Comparison of ENCODE assay signal across 1 cellular context in genomic region chr20:62876826-62877728, GRCh38.
TF ChIP-seq lines count a peak whose summit lies in the region.

No MANE protein-coding gene starts in this region.

TF ChIP-seq in HepG2, 621 proteins besides CTCF, POLR2A, EP300 and RAD21 (continued from another document and continues in another):
- TF ChIP-seq ZNF407 (CRISPR knock-in tag; IDR thresholded peaks at IDR 0.05; ENCODE audit: not compliant biosample characterization) (no peak), NONO (IDR thresholded peaks at IDR 0.05) (no peak), NONO (CRISPR knock-in tag; conservative IDR thresholded peaks at IDR 0.05) (0 out of 2 replicates have a peak, but pooled peaks have one; percentile 43), ZNF780A (CRISPR knock-in tag; IDR thresholded peaks at IDR 0.05) (no peak), ATRX (CRISPR knock-in tag; IDR thresholded peaks at IDR 0.05; ENCODE audit: borderline replicate concordance) (no peak), ZFP37 (CRISPR knock-in tag; IDR thresholded peaks at IDR 0.05; ENCODE audit: borderline replicate concordance) (no peak), ZBTB7B (CRISPR knock-in tag; IDR thresholded peaks at IDR 0.05) (peak; percentile 57), ZNF18 (CRISPR knock-in tag; IDR thresholded peaks at IDR 0.05; ENCODE audit: insufficient replicate concordance) (no peak), ZNF3 (CRISPR knock-in tag; IDR thresholded peaks at IDR 0.05) (no peak), TEAD2 (CRISPR knock-in tag; IDR thresholded peaks at IDR 0.05) (no peak), IKZF4 (CRISPR knock-in tag; IDR thresholded peaks at IDR 0.05; ENCODE audit: borderline replicate concordance, low read depth, not compliant biosample characterization) (peak; percentile 74), ZNF343 (CRISPR knock-in tag; IDR thresholded peaks at IDR 0.05) (no peak), FOXJ3 (CRISPR knock-in tag; IDR thresholded peaks at IDR 0.05; ENCODE audit: borderline replicate concordance) (no peak), SKI (IDR thresholded peaks at IDR 0.05; ENCODE audit: partially characterized antibody) (no peak), HIC2 (CRISPR knock-in tag; IDR thresholded peaks at IDR 0.05; ENCODE audit: low read depth) (0 out of 2 replicates have a peak, but pooled peaks have one; percentile 34), GABPB1 (CRISPR knock-in tag; IDR thresholded peaks at IDR 0.05) (peak; percentile 59; the same call in 1 of the 2 replicates), ZNF800 (CRISPR knock-in tag; IDR thresholded peaks at IDR 0.05) (no peak), BRD4 (CRISPR knock-in tag; IDR thresholded peaks at IDR 0.05) (no peak), ZBTB42 (CRISPR knock-in tag; IDR thresholded peaks at IDR 0.05) (0 out of 2 replicates have a peak, but pooled peaks have one; percentile 50), ZSCAN9 (CRISPR knock-in tag; IDR thresholded peaks at IDR 0.05; ENCODE audit: borderline replicate concordance) (no peak), ZNF296 (CRISPR knock-in tag; conservative IDR thresholded peaks at IDR 0.05) (0 out of 2 replicates have a peak, but pooled peaks have one; percentile 34), POLR2AphosphoS5 (IDR thresholded peaks at IDR 0.05; ENCODE audit: low read depth, low read length) (no peak), ZNF616 (CRISPR knock-in tag; IDR thresholded peaks at IDR 0.05; ENCODE audit: low read depth) (no peak), ZBTB3 (CRISPR knock-in tag; IDR thresholded peaks at IDR 0.05; ENCODE audit: borderline replicate concordance, low read depth) (no peak), KIAA2018 (CRISPR knock-in tag; IDR thresholded peaks at IDR 0.05; ENCODE audit: borderline replicate concordance) (no peak), TFDP2 (CRISPR knock-in tag; IDR thresholded peaks at IDR 0.05) (no peak), ZBTB25 (CRISPR knock-in tag; IDR thresholded peaks at IDR 0.05) (no peak), PBX2 (CRISPR knock-in tag; IDR thresholded peaks at IDR 0.05) (no peak)
